In the genomic region with DNA sequence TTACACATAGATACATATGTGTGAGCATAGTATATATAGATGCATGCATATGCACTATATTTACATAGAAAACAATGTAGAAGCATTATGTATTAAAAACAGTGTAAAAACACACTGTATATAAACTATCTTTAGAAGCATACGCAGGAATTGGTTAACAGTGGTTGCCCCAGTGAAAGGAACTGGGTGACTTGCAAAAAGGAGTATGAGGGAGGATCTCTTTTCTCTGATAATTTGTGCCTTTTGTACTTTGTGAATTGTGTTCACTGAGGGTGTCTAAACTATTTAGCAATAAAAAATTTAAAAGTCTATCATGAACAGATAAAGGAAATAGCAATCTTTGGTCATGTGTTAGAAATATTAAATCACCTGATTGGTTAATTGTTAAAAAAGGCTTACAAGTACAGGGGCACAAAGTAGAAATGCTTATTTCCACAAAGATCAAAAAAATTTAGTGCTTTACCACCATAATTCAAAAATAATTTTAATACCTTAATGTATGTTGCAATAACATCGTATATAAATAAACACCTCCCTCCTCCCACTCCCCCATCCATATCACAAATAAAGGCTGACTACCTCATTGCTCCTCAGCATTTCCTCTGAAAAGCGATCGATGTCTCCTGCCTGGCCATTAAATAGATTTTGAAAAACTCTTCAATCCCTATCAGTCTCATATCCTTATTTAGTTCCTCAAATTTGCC, we compare ENCODE assay signal across 31 cellular contexts.
"Had no signal": no experiment of that assay in that cellular context is flagged by ENCODE, and none has a peak within 500 bp of the region (broad histone marks: within the 10 kb centered on the region; RNA-seq: fewer than 3 reads in every experiment).

No MANE protein-coding gene starts in this region.

- H3K27ac Mint-ChIP-seq: activated CD4-positive, alpha-beta memory T cell treated with anti-CD3 and anti-CD28 coated beads, Interleukin-2, amount 10 ng/mL, durations not matched to agents 7 days and 5 days; activated CD4-positive, alpha-beta T cell treated with anti-CD3 and anti-CD28 coated beads for 36 hours; activated CD4-positive, alpha-beta T cell treated with anti-CD3 and anti-CD28 coated beads, Interleukin-2, amount 10 ng/mL, durations not matched to agents 24 days and 14 days; activated naive CD4-positive, alpha-beta T cell treated with anti-CD3 and anti-CD28 coated beads, Interleukin-2, amount 10 ng/mL, durations not matched to agents 7 days and 5 days; activated naive CD4-positive, alpha-beta T cell treated with anti-CD3 and anti-CD28 coated beads, Interleukin-2, amount 50 U/mL, for 72 hours; activated naive CD8-positive, alpha-beta T cell treated with anti-CD3 and anti-CD28 coated beads, Interleukin-2, amount 10 ng/mL, durations not matched to agents 7 days and 5 days; activated T-cell treated with anti-CD3 and anti-CD28 coated beads, Interleukin-2, amount 50 U/mL, for 24 hours; activated T-cell treated with anti-CD3 and anti-CD28 coated beads, Interleukin-2, amount 50 U/mL, for 72 hours; effector memory CD8-positive, alpha-beta T cell; T-helper 17 cell; T-helper 2 cell treated with Interferon-gamma antibody and Interleukin-4, amounts not matched to agents 5 μg/mL and 100 μg/mL, for 36 hours had no signal

- H3K4me3 ChIP-seq: ascending aorta, breast epithelium, cardiac muscle cell, coronary artery, esophagus squamous epithelium, gastroesophageal sphincter had no signal

- ATAC-seq: activated CD4-positive, alpha-beta T cell treated with anti-CD3 and anti-CD28 coated beads for 36 hours; activated naive CD4-positive, alpha-beta T cell treated with anti-CD3 and anti-CD28 coated beads, Interleukin-2, amount 50 U/mL, for 72 hours; activated T-cell treated with anti-CD3 and anti-CD28 coated beads, Interleukin-2, amount 50 U/mL, for 72 hours; effector memory CD8-positive, alpha-beta T cell; gastroesophageal sphincter; T-helper 17 cell had no signal

- H3K9me3 ChIP-seq: ascending aorta, breast epithelium, esophagus squamous epithelium, gastroesophageal sphincter had no signal

- H3K4me3 Mint-ChIP-seq: activated CD4-positive, alpha-beta memory T cell treated with anti-CD3 and anti-CD28 coated beads, Interleukin-2, amount 10 ng/mL, durations not matched to agents 7 days and 5 days; activated CD4-positive, alpha-beta T cell treated with anti-CD3 and anti-CD28 coated beads for 36 hours; activated CD4-positive, alpha-beta T cell treated with anti-CD3 and anti-CD28 coated beads, Interleukin-2, amount 10 ng/mL, durations not matched to agents 24 days and 14 days; activated naive CD4-positive, alpha-beta T cell treated with anti-CD3 and anti-CD28 coated beads, Interleukin-2, amount 10 ng/mL, durations not matched to agents 7 days and 5 days; activated naive CD8-positive, alpha-beta T cell treated with anti-CD3 and anti-CD28 coated beads, Interleukin-2, amount 10 ng/mL, durations not matched to agents 7 days and 5 days; activated T-cell treated with anti-CD3 and anti-CD28 coated beads, Interleukin-2, amount 50 U/mL, for 24 hours; activated T-cell treated with anti-CD3 and anti-CD28 coated beads, Interleukin-2, amount 50 U/mL, for 72 hours; effector memory CD8-positive, alpha-beta T cell; T-helper 17 cell; T-helper 2 cell treated with Interferon-gamma antibody and Interleukin-4, amounts not matched to agents 5 μg/mL and 100 μg/mL, for 36 hours had no signal

- H3K4me1 ChIP-seq: ascending aorta, breast epithelium, esophagus squamous epithelium, gastroesophageal sphincter had no signal

- H3K27ac ChIP-seq: ascending aorta, breast epithelium, cardiac muscle cell, coronary artery, epithelial cell of prostate, esophagus squamous epithelium, gastroesophageal sphincter had no signal

- DNase-seq: activated CD4-positive, alpha-beta memory T cell treated with anti-CD3 and anti-CD28 coated beads, Interleukin-2, amount 10 ng/mL, durations not matched to agents 7 days and 5 days; activated CD4-positive, alpha-beta T cell treated with anti-CD3 and anti-CD28 coated beads for 36 hours; activated CD4-positive, alpha-beta T cell treated with anti-CD3 and anti-CD28 coated beads, Interleukin-2, amount 10 ng/mL, durations not matched to agents 24 days and 14 days; activated CD4-positive, alpha-beta T cell treated with anti-CD3 and anti-CD28 coated beads, Interleukin-2, amount 50 U/mL, for 4 hours; activated CD4-positive, CD25-positive, alpha-beta regulatory T cell; activated CD4-positive, CD25-positive, alpha-beta regulatory T cell treated with anti-CD3 and anti-CD28 coated beads, Interleukin-2, amount 50 U/mL, for 72 hours; activated CD8-positive, alpha-beta memory T cell treated with anti-CD3 and anti-CD28 coated beads, Interleukin-2, amount 50 U/mL, for 48 hours; activated gamma-delta T cell; activated naive CD4-positive, alpha-beta T cell; activated naive CD4-positive, alpha-beta T cell treated with anti-CD3 and anti-CD28 coated beads, Interleukin-2, amount 10 ng/mL, durations not matched to agents 7 days and 5 days; activated naive CD8-positive, alpha-beta T cell treated with anti-CD3 and anti-CD28 coated beads, Interleukin-2, amount 10 ng/mL, durations not matched to agents 7 days and 5 days; activated T-cell treated with anti-CD3 and anti-CD28 coated beads for 4 hours; activated T-cell treated with anti-CD3 and anti-CD28 coated beads, Interleukin-2, amount 50 U/mL, for 24 hours; activated T-cell treated with anti-CD3 and anti-CD28 coated beads, Interleukin-2, amount 50 U/mL, for 72 hours; central memory CD4-positive, alpha-beta T cell; dermis blood vessel endothelial cell; effector CD4-positive, alpha-beta T cell; effector memory CD8-positive, alpha-beta T cell; esophagus squamous epithelium; foreskin melanocyte; T-helper 1 cell; T-helper 17 cell; T1000 had no signal

- H3K27me3 ChIP-seq: ascending aorta, breast epithelium, gastroesophageal sphincter had no signal

- H3K4me1 Mint-ChIP-seq: activated CD4-positive, alpha-beta memory T cell treated with anti-CD3 and anti-CD28 coated beads, Interleukin-2, amount 10 ng/mL, durations not matched to agents 7 days and 5 days; activated CD4-positive, alpha-beta T cell treated with anti-CD3 and anti-CD28 coated beads for 36 hours; activated CD4-positive, alpha-beta T cell treated with anti-CD3 and anti-CD28 coated beads, Interleukin-2, amount 10 ng/mL, durations not matched to agents 24 days and 14 days; activated naive CD4-positive, alpha-beta T cell treated with anti-CD3 and anti-CD28 coated beads, Interleukin-2, amount 10 ng/mL, durations not matched to agents 7 days and 5 days; activated naive CD8-positive, alpha-beta T cell treated with anti-CD3 and anti-CD28 coated beads, Interleukin-2, amount 10 ng/mL, durations not matched to agents 7 days and 5 days had no signal

- H3K36me3 ChIP-seq: ascending aorta, breast epithelium, cardiac muscle cell, esophagus squamous epithelium, gastroesophageal sphincter had no signal

- H3K36me3 Mint-ChIP-seq: activated naive CD4-positive, alpha-beta T cell treated with anti-CD3 and anti-CD28 coated beads, Interleukin-2, amount 10 ng/mL, durations not matched to agents 7 days and 5 days; activated naive CD4-positive, alpha-beta T cell treated with anti-CD3 and anti-CD28 coated beads, Interleukin-2, amount 50 U/mL, for 72 hours; activated naive CD8-positive, alpha-beta T cell treated with anti-CD3 and anti-CD28 coated beads, Interleukin-2, amount 10 ng/mL, durations not matched to agents 7 days and 5 days had no signal

- H3K9me3 Mint-ChIP-seq: activated CD4-positive, alpha-beta memory T cell treated with anti-CD3 and anti-CD28 coated beads, Interleukin-2, amount 10 ng/mL, durations not matched to agents 7 days and 5 days; activated CD4-positive, alpha-beta T cell treated with anti-CD3 and anti-CD28 coated beads, Interleukin-2, amount 10 ng/mL, durations not matched to agents 24 days and 14 days; activated naive CD4-positive, alpha-beta T cell treated with anti-CD3 and anti-CD28 coated beads, Interleukin-2, amount 10 ng/mL, durations not matched to agents 7 days and 5 days; effector memory CD8-positive, alpha-beta T cell; T-helper 2 cell treated with Interferon-gamma antibody and Interleukin-4, amounts not matched to agents 5 μg/mL and 100 μg/mL, for 36 hours had no signal
